14 cellular contexts compared by ENCODE assay signal in genomic region chr15:47504624-47505256, GRCh38.
DNase-seq lines count a peak whose midpoint lies in the region; ATAC-seq lines count a peak whose summit lies in the region.
"Had no signal": no experiment of that assay in that cellular context is flagged by ENCODE, and none has a peak within 500 bp of the region (broad histone marks: within the 10 kb centered on the region; RNA-seq: fewer than 3 reads in every experiment).

No MANE protein-coding gene starts in this region.

- 88 to 93% methylated on average over 7 of the region's 7 CpGs for WGBS in GM23248 (ENCODE audit: low coverage in 1 of 2, low lambda C conversion rate in 2 of 2, missing lambda C conversion rate in 2 of 2), 2 experiments

- DNase-seq in NOMO-1 (lab: John Stamatoyannopoulos, UW; ENCODE audit: unreplicated experiment in 2 of 2) (peak; percentile 88), inferior parietal cortex (ENCODE audit: extremely low spot score) (peak; percentile 19), putamen (ENCODE audit: low spot score) (peak; percentile 26), GM23248 (no peak), COLO829 (ENCODE audit: low spot score) (no peak)
- DNase-seq: activated CD4-positive, alpha-beta T cell treated with anti-CD3 and anti-CD28 coated beads, Interleukin-2, amount 50 U/mL, for 48 hours; activated naive CD8-positive, alpha-beta T cell treated with anti-CD3 and anti-CD28 coated beads, Interleukin-2, amount 50 U/mL, for 24 hours; activated T-cell treated with anti-CD3 and anti-CD28 coated beads, Interleukin-2, amount 50 U/mL, for 4 hours; DMS79 treated with DMSO at 0.1 percent for 48 hours; NCI-H2171 had no signal

- H3K27me3 ChIP-seq in GM23248 (replicated peaks; ENCODE audit: insufficient read depth) = no peaks in the 10 kb centered on the region

- no peaks in the 10 kb centered on the region for H3F3A ChIP-seq in GM23248 (ENCODE audit: insufficient read depth)

- no peaks in the 10 kb centered on the region for H3K79me2 ChIP-seq in GM23248 (ENCODE audit: insufficient read depth)

- H2AFZ ChIP-seq in GM23248 = no peak overlapping the region

- in situ Hi-C loops in GM23248 (cut with MboI) = no loop called here

- H4K20me1 ChIP-seq in GM23248 (ENCODE audit: insufficient read depth) = no peaks in the 10 kb centered on the region

- H3K9me3 ChIP-seq in GM23248 (ENCODE audit: low read depth) = no peaks in the 10 kb centered on the region
- H3K9me3 ChIP-seq: HAP-1, prostate gland had no signal

- no peak overlapping the region for H3K9ac ChIP-seq in GM23248

- H3K4me3 ChIP-seq in GM23248 = no peak overlapping the region
- H3K4me3 ChIP-seq: HAP-1, prostate gland had no signal

- H3K9me2 ChIP-seq in GM23248 (ENCODE audit: insufficient read depth) = no peaks in the 10 kb centered on the region

- ATAC-seq in GM19438 (IDR thresholded peaks at IDR 0.05; ENCODE audit: low read depth, unreplicated experiment) = peak; percentile 79
- no peak for ATAC-seq in GM19455 (IDR thresholded peaks at IDR 0.05; ENCODE audit: unreplicated experiment)
- ATAC-seq: activated naive CD8-positive, alpha-beta T cell treated with anti-CD3 and anti-CD28 coated beads, Interleukin-2, amount 50 U/mL, for 24 hours; activated T-cell treated with anti-CD3 and anti-CD28 coated beads, Interleukin-2, amount 50 U/mL, for 4 hours had no signal

- H3K4me1 ChIP-seq in GM23248 (ENCODE audit: insufficient read depth) = no peaks in the 10 kb centered on the region
- H3K4me1 ChIP-seq: HAP-1, prostate gland had no signal

- H3K36me3 ChIP-seq in GM23248 (ENCODE audit: low read depth) = no peaks in the 10 kb centered on the region
- H3K36me3 ChIP-seq: HAP-1, prostate gland had no signal

- no peak overlapping the region for H3K27ac ChIP-seq in GM23248
- H3K27ac ChIP-seq: prostate gland had no signal

- H3K4me2 ChIP-seq in GM23248 (ENCODE audit: unreplicated experiment) = no peak overlapping the region

Comparison
In these comparisons a context has a peak if more than half of its experiments do, and no peak if none do; other contexts are left out.
1. DNase-seq: peak in NOMO-1 (2 of 2), inferior parietal cortex (single experiment) and putamen (single experiment); none in GM23248 (single experiment) and COLO829 (single experiment).